In the genomic region with DNA sequence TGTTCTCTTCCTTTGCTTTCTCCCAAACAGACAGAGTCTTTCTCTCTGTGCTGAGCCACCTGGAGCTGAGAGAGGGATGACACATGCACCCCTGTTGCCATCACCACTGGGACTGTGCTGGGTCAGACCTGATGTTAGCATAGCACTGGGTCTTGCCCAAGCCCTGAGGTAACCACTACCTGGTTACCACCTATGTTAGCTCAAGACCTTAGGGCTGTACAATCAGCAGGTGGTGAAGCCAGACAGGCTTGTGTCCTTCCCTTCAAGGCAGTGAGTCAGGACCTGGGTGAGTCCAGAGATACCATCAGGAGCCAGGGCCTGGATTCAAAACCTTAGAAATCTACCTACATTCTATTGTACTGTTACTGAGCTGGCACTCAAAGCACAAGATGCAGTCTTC, we compare ENCODE assay signal across 21 cellular contexts. TPM values are rescaled to one million over a fixed set of nuclear protein-coding genes. Genes with fewer than 3 reads are reported as not detected.
DNase-seq lines count a peak whose midpoint lies in the region; ATAC-seq, FAIRE-seq and TF ChIP-seq lines count a peak whose summit lies in the region.
"Had no signal": no experiment of that assay in that cellular context is flagged by ENCODE, and none has a peak within 500 bp of the region (broad histone marks: within the 10 kb centered on the region; RNA-seq: fewer than 3 reads in every experiment).

No MANE protein-coding gene starts in this region.

- peaks cover 6% of the 10 kb centered on the region for H3K9me3 ChIP-seq in RWPE2 (ENCODE audit: severe bottlenecking)
- peaks cover 2% of the 10 kb centered on the region for H3K9me3 ChIP-seq in keratinocyte (ENCODE audit: control insufficient read depth, low read depth, low read length)
- peaks cover 0 to 10% (median 0%) of the 10 kb centered on the region in 3 donors for H3K9me3 ChIP-seq in body of pancreas

- no peak for TF ChIP-seq CTCF in RWPE2 (IDR thresholded peaks at IDR 0.05; ENCODE audit: poor library complexity, severe bottlenecking)
- TF ChIP-seq CTCF in epithelial cell of esophagus (IDR thresholded peaks at IDR 0.05; ENCODE audit: insufficient read depth, low read depth, low read length, missing control alignments) = no peak
- TF ChIP-seq CTCF in keratinocyte (optimal IDR thresholded peaks at IDR 0.05 in 1 of 3, IDR thresholded peaks at IDR 0.05 in 1 of 3, conservative IDR thresholded peaks at IDR 0.05 in 1 of 3; ENCODE audit: extremely low read depth in 1 of 3, insufficient read depth in 2 of 3, low read length in 3 of 3) = no peak
- no peak for TF ChIP-seq CTCF in body of pancreas (IDR thresholded peaks at IDR 0.05)

- no peak for TF ChIP-seq POLR2A in body of pancreas (IDR thresholded peaks at IDR 0.05)

- peak; percentile 23; the same call in 1 of the 3 replicates for ATAC-seq in RWPE2 (ENCODE audit: low read depth)
- no peak for ATAC-seq in activated CD4-positive, alpha-beta T cell treated with anti-CD3 and anti-CD28 coated beads for 36 hours
- ATAC-seq in GM21737 (IDR thresholded peaks at IDR 0.05; ENCODE audit: unreplicated experiment) = no peak
- ATAC-seq in body of pancreas = no peak
- ATAC-seq: HCT116 had no signal

- H3K4me1 Mint-ChIP-seq in activated CD4-positive, alpha-beta T cell treated with anti-CD3 and anti-CD28 coated beads for 36 hours = no peaks in the 10 kb centered on the region
- H3K4me1 Mint-ChIP-seq: CD4-positive, alpha-beta memory T cell had no signal

- no peak overlapping the region for H3K4me3 Mint-ChIP-seq in activated CD4-positive, alpha-beta T cell treated with anti-CD3 and anti-CD28 coated beads for 36 hours
- H3K4me3 Mint-ChIP-seq: CD4-positive, alpha-beta memory T cell had no signal

- FAIRE-seq in keratinocyte (lab: Jason Lieb, UNC) (peak; percentile 79), urothelium cell line (lab: Jason Lieb, UNC) (peak; percentile 5)
- FAIRE-seq: GM12891, GM18507, H54 had no signal

- peaks cover 7% of the 10 kb centered on the region for H3K9me3 Mint-ChIP-seq in activated CD4-positive, alpha-beta T cell treated with anti-CD3 and anti-CD28 coated beads for 36 hours (ENCODE audit: low read depth)

- H3K9ac ChIP-seq in keratinocyte (ENCODE audit: control insufficient read depth, extremely low read depth, insufficient read depth, low read length) = no peak overlapping the region

- CTCF ChIA-PET in activated CD4-positive, alpha-beta T cell treated with anti-CD3 and anti-CD28 coated beads for 36 hours (lab: Charles Lee) = no interaction called here

- H3K4me3 ChIP-seq in RWPE2 (ENCODE audit: severe bottlenecking) (no peak overlapping the region), epithelial cell of esophagus (ENCODE audit: low read length) (no peak overlapping the region), keratinocyte (ENCODE audit: control insufficient read depth in 2 of 3, extremely low read depth in 1 of 3, insufficient read depth in 2 of 3, low read depth in 1 of 3, low read length in 3 of 3) (no peak overlapping the region), body of pancreas (no peak overlapping the region)

- peaks cover 6% of the 10 kb centered on the region for H3K27me3 Mint-ChIP-seq in activated CD4-positive, alpha-beta T cell treated with anti-CD3 and anti-CD28 coated beads for 36 hours

- no peak overlapping the region for H3K27ac Mint-ChIP-seq in activated CD4-positive, alpha-beta T cell treated with anti-CD3 and anti-CD28 coated beads for 36 hours
- H3K27ac Mint-ChIP-seq: CD4-positive, alpha-beta memory T cell had no signal

- no peak overlapping the region for H3K27ac ChIP-seq in RWPE2 (ENCODE audit: poor library complexity, severe bottlenecking)
- H3K27ac ChIP-seq in keratinocyte (ENCODE audit: control insufficient read depth, insufficient read depth, low read length) = no peak overlapping the region
- no peak overlapping the region for H3K27ac ChIP-seq in body of pancreas

- H3K36me3 ChIP-seq in RWPE2 (ENCODE audit: low read depth) (no peaks in the 10 kb centered on the region), keratinocyte (ENCODE audit: control insufficient read depth in 2 of 2, extremely low read depth in 1 of 2, insufficient read depth in 2 of 2, low read length in 2 of 2) (no peaks in the 10 kb centered on the region), body of pancreas (replicated peaks in 1 of 2; ENCODE audit: insufficient read depth in 1 of 2, low read depth in 2 of 2) (no peaks in the 10 kb centered on the region)

- DNase-seq in RWPE2 (ENCODE audit: low spot score) = no peak
- peak; percentile 79 for DNase-seq in epithelial cell of esophagus (ENCODE audit: low read depth)
- DNase-seq in keratinocyte (ENCODE audit: low read depth, low spot score) = peak; percentile 53
- no peak for DNase-seq in urothelium cell line (ENCODE audit: low spot score)
- no peak for DNase-seq in activated CD4-positive, alpha-beta T cell treated with anti-CD3 and anti-CD28 coated beads for 36 hours
- DNase-seq in body of pancreas = no peak
- DNase-seq: C1 segment of cervical spinal cord; Calu3; CD4-positive, alpha-beta memory T cell; COR-L47; DMS53; DMS79 treated with DMSO at 0.1 percent for 48 hours; GF-D8; GOT3 had no signal

- H3K79me2 ChIP-seq in keratinocyte (ENCODE audit: control insufficient read depth, insufficient read depth, low read length) = no peaks in the 10 kb centered on the region

- H3K4me1 ChIP-seq in RWPE2 (ENCODE audit: insufficient read depth, poor library complexity, severe bottlenecking) = no peaks in the 10 kb centered on the region
- peaks cover 9% of the 10 kb centered on the region for H3K4me1 ChIP-seq in keratinocyte (ENCODE audit: control insufficient read depth, extremely low read depth, insufficient read depth, low read length)
- no peaks in the 10 kb centered on the region for H3K4me1 ChIP-seq in body of pancreas

- no peaks in the 10 kb centered on the region for H3K36me3 Mint-ChIP-seq in activated CD4-positive, alpha-beta T cell treated with anti-CD3 and anti-CD28 coated beads for 36 hours (ENCODE audit: low read depth)
- H3K36me3 Mint-ChIP-seq: CD4-positive, alpha-beta memory T cell had no signal

- no peak overlapping the region for H2AFZ ChIP-seq in keratinocyte (ENCODE audit: control insufficient read depth, low read length)

- H3K27me3 ChIP-seq in RWPE2 (ENCODE audit: insufficient read depth, poor library complexity, severe bottlenecking) (no peaks in the 10 kb centered on the region), keratinocyte (ENCODE audit: control insufficient read depth, extremely low read depth, insufficient read depth, low read length) (no peaks in the 10 kb centered on the region), body of pancreas (no peaks in the 10 kb centered on the region)

- dilution Hi-C loops in keratinocyte (cut with MboI; ENCODE audit: extremely low pct_ligation_motif_present, low sequenced_read_pairs) = no loop called here

- no peak overlapping the region for H3K4me2 ChIP-seq in keratinocyte (ENCODE audit: control insufficient read depth, extremely low read depth, insufficient read depth, low read depth, low read length)

- H3K9me1 ChIP-seq in keratinocyte (ENCODE audit: control insufficient read depth, extremely low read depth, insufficient read depth, low read length) = no peaks in the 10 kb centered on the region

- POLR2A ChIA-PET in activated CD4-positive, alpha-beta T cell treated with anti-CD3 and anti-CD28 coated beads for 36 hours (lab: Charles Lee) = no interaction called here

- intact Hi-C loops in activated CD4-positive, alpha-beta T cell treated with anti-CD3 and anti-CD28 coated beads for 36 hours (cut with DNase I, micrococcal nuclease) = no loop called here
- intact Hi-C loops in body of pancreas (cut with DNase I) = no loop called here

- H4K20me1 ChIP-seq in keratinocyte (ENCODE audit: control insufficient read depth, extremely low read depth, insufficient read depth, low read length) = no peaks in the 10 kb centered on the region

RNA-seq across cellular contexts. Expression of a gene that starts 32.1 kb away (rescaled TPM):
- 139 to 557 TPM (median 276 TPM) in 3 replicates for polyA plus RNA-seq in keratinocyte
- 77.5 TPM for polyA plus RNA-seq in keratinocyte (2011; ENCODE audit: low read depth)
- polyA plus RNA-seq in keratinocyte (2011; cell fraction: cytosol; rRNA removed) = 105 and 118 TPM in 2 replicates
- 265 and 297 TPM in 2 replicates for polyA plus RNA-seq in keratinocyte (2011; cell fraction: nucleus; rRNA removed)
- 81.9 and 365 TPM in 2 replicates for polyA plus RNA-seq in keratinocyte (2012; ENCODE audit: low replicate concordance)
- 59.5 to 152 TPM (median 143 TPM) in 3 replicates for polyA minus RNA-seq in keratinocyte
- 65.6 TPM for polyA minus RNA-seq in keratinocyte (2011; cell fraction: cytosol; rRNA and poly(A)+ RNA removed)
- polyA minus RNA-seq in keratinocyte (2011; cell fraction: nucleus; rRNA and poly(A)+ RNA removed) = 71.0 and 123 TPM in 2 replicates
- under 1 TPM; 0.43 to 0.54 TPM for total RNA-seq in activated CD4-positive, alpha-beta T cell treated with anti-CD3 and anti-CD28 coated beads for 36 hours
- total RNA-seq in body of pancreas = under 1 TPM; 0.52 to 0.99 TPM
- total RNA-seq: A673, G401 had no signal

RNA-seq across cellular contexts. Expression of a gene that starts 47.9 kb away (rescaled TPM):
- 69.3 to 118 TPM (median 102 TPM) in 3 replicates for polyA plus RNA-seq in keratinocyte
- polyA plus RNA-seq in keratinocyte (2011; ENCODE audit: low read depth) = 108 TPM
- 55.7 and 92.6 TPM in 2 replicates for polyA plus RNA-seq in keratinocyte (2011; cell fraction: cytosol; rRNA removed)
- 28.3 and 56.6 TPM in 2 replicates for polyA plus RNA-seq in keratinocyte (2011; cell fraction: nucleus; rRNA removed)
- 65.3 and 89.2 TPM in 2 replicates for polyA plus RNA-seq in keratinocyte (2012; ENCODE audit: low replicate concordance)
- 27.5 to 36.2 TPM (median 27.7 TPM) in 3 replicates for polyA minus RNA-seq in keratinocyte
- polyA minus RNA-seq in keratinocyte (2011; cell fraction: cytosol; rRNA and poly(A)+ RNA removed) = 58.1 TPM
- polyA minus RNA-seq in keratinocyte (2011; cell fraction: nucleus; rRNA and poly(A)+ RNA removed) = 10.9 and 21.3 TPM in 2 replicates
- 10 to 100 TPM; 52.2 to 69.1 TPM for total RNA-seq in activated CD4-positive, alpha-beta T cell treated with anti-CD3 and anti-CD28 coated beads for 36 hours
- total RNA-seq in body of pancreas = 10 to 100 TPM; 29.8 to 39.6 TPM

Comparison
In these comparisons a context has a peak if more than half of its experiments do, and no peak if none do; other contexts are left out.
1. DNase-seq: peak in epithelial cell of esophagus (single experiment) and keratinocyte (single experiment); none in RWPE2 (single experiment), urothelium cell line (single experiment), activated CD4-positive, alpha-beta T cell treated with anti-CD3 and anti-CD28 coated beads for 36 hours (single experiment) and body of pancreas (0 of 4).